17 cellular contexts compared by ENCODE assay signal in the genomic region with DNA sequence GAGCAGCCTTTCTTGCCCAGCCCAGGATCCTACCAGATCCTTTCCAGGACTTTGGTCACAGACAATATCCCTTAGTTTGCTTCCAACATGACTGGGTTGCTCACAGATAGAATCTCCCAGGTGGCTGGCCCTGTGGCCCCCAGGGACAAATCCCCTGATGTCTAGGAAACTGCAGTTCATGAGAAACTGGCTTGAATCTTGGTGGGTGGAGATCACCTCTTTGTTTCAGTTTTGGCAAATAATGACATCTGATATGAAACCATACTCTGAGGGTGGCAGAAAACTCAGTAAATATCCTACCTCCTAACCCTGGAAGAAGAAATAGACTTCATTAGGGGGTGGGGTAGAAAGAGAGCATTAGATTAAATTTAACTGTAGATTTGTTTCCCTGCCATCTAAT.
"Had no signal": no experiment of that assay in that cellular context is flagged by ENCODE, and none has a peak within 500 bp of the region (broad histone marks: within the 10 kb centered on the region; RNA-seq: fewer than 3 reads in every experiment).

No MANE protein-coding gene starts in this region.

- ATAC-seq: esophagus mucosa; heart left ventricle; left colon; left ventricle myocardium superior; psoas muscle; right lobe of liver; stimulated activated memory B cell treated with anti-CD40 and anti-IgM and Interleukin-4, amounts not matched to agents 10 μg/mL and 1 μg/mL and 100 μg/mL, for 72 hours had no signal

- DNase-seq: dorsolateral prefrontal cortex; effector memory CD4-positive, alpha-beta T cell; heart left ventricle; hippocampal formation; left colon; left ventricle myocardium superior; mesendoderm; naive B cell; psoas muscle; retina; right lobe of liver; stimulated activated CD4-positive, alpha-beta T cell treated with anti-CD3 and anti-CD28 coated beads, Interleukin-4, amount 100 ng/mL, for 1 hour; tibial artery; upper lobe of left lung; uterus had no signal
